29 cellular contexts compared by ENCODE assay signal in genomic region chr15:73370151-73370550, GRCh38. TPM values are rescaled to one million over a fixed set of nuclear protein-coding genes. Genes with fewer than 3 reads are reported as not detected.
A peak's percentile ranks its signal among the peaks of the same experiment; 100 is the strongest.
DNase-seq lines count a peak whose midpoint lies in the region; ATAC-seq and TF ChIP-seq lines count a peak whose summit lies in the region.
"Had no signal": no experiment of that assay in that cellular context is flagged by ENCODE, and none has a peak within 500 bp of the region (broad histone marks: within the 10 kb centered on the region; RNA-seq: fewer than 3 reads in every experiment).

No MANE protein-coding gene starts in this region.

- H3K79me2 ChIP-seq in H9 (ENCODE audit: insufficient read depth, low read length) = peaks cover 3% of the 10 kb centered on the region; the same call in 1 of the 2 replicates

- no peak overlapping the region for H2BK20ac ChIP-seq in H9 (ENCODE audit: low read depth, low read length, poor library complexity, severe bottlenecking)

- intact Hi-C loops in activated CD4-positive, alpha-beta T cell treated with anti-CD3 and anti-CD28 coated beads, Interleukin-2, amount 10 ng/mL, durations not matched to agents 24 days and 14 days (cut with micrococcal nuclease) = no loop called here

- DNase-seq in activated CD4-positive, alpha-beta T cell treated with anti-CD3 and anti-CD28 coated beads, Interleukin-2, amount 10 ng/mL, durations not matched to agents 24 days and 14 days = no peak
- DNase-seq in activated CD4-positive, alpha-beta T cell treated with anti-CD3 and anti-CD28 coated beads for 4 hours = no peak
- DNase-seq in H9 (no peak), nephron progenitor cell (no peak), OCI-M1 (lab: John Stamatoyannopoulos, UW) (no peak), NCI-H345 treated with DMSO at 0.1 percent for 48 hours (lab: John Stamatoyannopoulos, UW; ENCODE audit: unreplicated experiment) (no peak)
- DNase-seq: activated CD4-positive, CD25-positive, alpha-beta regulatory T cell treated with anti-CD3 and anti-CD28 coated beads, Interleukin-2, amount 50 U/mL, for 72 hours; activated naive CD4-positive, alpha-beta T cell treated with anti-CD3 and anti-CD28 coated beads, Interleukin-2, amount 50 U/mL, for 16 hours; amygdala; BE2C; central memory CD4-positive, alpha-beta T cell; IMR-90; NCI-H1105; NCI-H2081; Peyer's patch; retina; SJCRH30; small intestine; stimulated activated CD4-positive, alpha-beta T cell treated with anti-CD3 and anti-CD28 coated beads, Interleukin-2, amount 100 ng/mL, for 24 hours; uterus had no signal

- no peaks in the 10 kb centered on the region for H4K20me1 ChIP-seq in H9 (ENCODE audit: control insufficient read depth, insufficient read depth, insufficient read length)

- H3K14ac ChIP-seq in H9 (ENCODE audit: insufficient read depth, low read length) = no peak overlapping the region

- H2BK5ac ChIP-seq in H9 (ENCODE audit: insufficient read length, low read length) = no peak overlapping the region

- H4K91ac ChIP-seq in H9 (ENCODE audit: insufficient read length, low read depth, low read length) = no peak overlapping the region

- H3K4me2 ChIP-seq in H9 (ENCODE audit: insufficient read depth, insufficient read length, low read length) = peak overlapping the region; percentile 37

- no peaks in the 10 kb centered on the region for H3K36me3 Mint-ChIP-seq in activated CD4-positive, alpha-beta T cell treated with anti-CD3 and anti-CD28 coated beads, Interleukin-2, amount 10 ng/mL, durations not matched to agents 24 days and 14 days (ENCODE audit: low read depth)
- H3K36me3 Mint-ChIP-seq in H9 (ENCODE audit: insufficient read depth in 1 of 3, low read depth in 3 of 3) (peaks cover 0 to 2% (median 0%) of the 10 kb centered on the region in 3 experiments; a peak in 2 of 7 replicates), brain (no peaks in the 10 kb centered on the region), nephron progenitor cell (ENCODE audit: low read depth) (no peaks in the 10 kb centered on the region)
- H3K36me3 Mint-ChIP-seq: memory B cell had no signal

- H2AK5ac ChIP-seq in H9 (ENCODE audit: insufficient read length, low read length) = no peak overlapping the region

- no peak overlapping the region for H2AFZ ChIP-seq in H9 (ENCODE audit: low read length)

- no CpG with 5 or more reads among the region's 3 CpGs for WGBS in H9 (ENCODE audit: extremely low coverage, insufficient read length, low lambda C conversion rate)

- no peak overlapping the region for H2BK120ac ChIP-seq in H9 (ENCODE audit: low read depth, low read length, poor library complexity, severe bottlenecking)

- peak overlapping the region; percentile 15 for H3K27ac Mint-ChIP-seq in activated CD4-positive, alpha-beta T cell treated with anti-CD3 and anti-CD28 coated beads, Interleukin-2, amount 10 ng/mL, durations not matched to agents 24 days and 14 days
- no peak overlapping the region for H3K27ac Mint-ChIP-seq in H9
- no peak overlapping the region for H3K27ac Mint-ChIP-seq in brain
- no peak overlapping the region for H3K27ac Mint-ChIP-seq in nephron progenitor cell
- H3K27ac Mint-ChIP-seq: memory B cell had no signal

- no peak overlapping the region for H3K4ac ChIP-seq in H9 (ENCODE audit: low read depth, low read length)

- no peak for ATAC-seq in GM18505 (IDR thresholded peaks at IDR 0.05; ENCODE audit: unreplicated experiment)

- H3K9me3 Mint-ChIP-seq in activated CD4-positive, alpha-beta T cell treated with anti-CD3 and anti-CD28 coated beads, Interleukin-2, amount 10 ng/mL, durations not matched to agents 24 days and 14 days = no peaks in the 10 kb centered on the region
- H3K9me3 Mint-ChIP-seq in H9 = no peaks in the 10 kb centered on the region
- peaks cover 0 to 2% (median 0%) of the 10 kb centered on the region in 5 experiments for H3K9me3 Mint-ChIP-seq in brain
- no peaks in the 10 kb centered on the region for H3K9me3 Mint-ChIP-seq in nephron progenitor cell
- H3K9me3 Mint-ChIP-seq: memory B cell had no signal

- H4K5ac ChIP-seq in H9 (ENCODE audit: insufficient read length, low read depth, low read length) = no peak overlapping the region

- TF ChIP-seq POLR2A in GM18505 (IDR thresholded peaks at IDR 0.05; ENCODE audit: borderline replicate concordance, extremely low read depth, insufficient read depth, insufficient read length) = no peak

- peaks cover 22% of the 10 kb centered on the region for H3K23me2 ChIP-seq in H9 (ENCODE audit: insufficient read length, low read depth, low read length, poor library complexity, severe bottlenecking)

- no peak overlapping the region for H2BK15ac ChIP-seq in H9 (ENCODE audit: low read depth, low read length)

- no peaks in the 10 kb centered on the region; the same call in 1 of the 2 replicates for H3K27me3 ChIP-seq in H9 (ENCODE audit: insufficient read depth, low read length)

- H3K9ac ChIP-seq in H9 (ENCODE audit: extremely low read depth, insufficient read length, low read length) = no peak overlapping the region

- H2BK12ac ChIP-seq in H9 (ENCODE audit: insufficient read length, low read depth, low read length) = no peak overlapping the region

- H4K8ac ChIP-seq in H9 (replicated peaks; ENCODE audit: insufficient read length, low read depth, low read length) = no peak overlapping the region

- no peaks in the 10 kb centered on the region for H3K79me1 ChIP-seq in H9 (ENCODE audit: insufficient read depth, low read depth, low read length, poor library complexity, severe bottlenecking)

- TF ChIP-seq CTCF in H9 (conservative IDR thresholded peaks at IDR 0.05) = no peak
- TF ChIP-seq CTCF in brain (conservative IDR thresholded peaks at IDR 0.05) = no peak
- no peak for TF ChIP-seq CTCF in nephron progenitor cell (IDR thresholded peaks at IDR 0.05)

- no peak overlapping the region for H3K56ac ChIP-seq in H9 (ENCODE audit: insufficient read length, low read depth, low read length)

- peaks cover 5% of the 10 kb centered on the region; the same call in 1 of the 2 replicates for H3K4me1 ChIP-seq in H9 (ENCODE audit: insufficient read depth, low read length)
- H3K4me1 ChIP-seq: BE2C, SJCRH30 had no signal

- peaks cover 2% of the 10 kb centered on the region for H3K4me1 Mint-ChIP-seq in activated CD4-positive, alpha-beta T cell treated with anti-CD3 and anti-CD28 coated beads, Interleukin-2, amount 10 ng/mL, durations not matched to agents 24 days and 14 days
- H3K4me1 Mint-ChIP-seq in H9 (peaks cover 55 to 65% of the 10 kb centered on the region in 2 experiments), brain (peaks cover 37% of the 10 kb centered on the region), nephron progenitor cell (peaks cover 5% of the 10 kb centered on the region)

- no peak overlapping the region for H3K23ac ChIP-seq in H9 (ENCODE audit: insufficient read length, low read depth, low read length)

- no peak overlapping the region for H3K4me3 Mint-ChIP-seq in activated CD4-positive, alpha-beta T cell treated with anti-CD3 and anti-CD28 coated beads, Interleukin-2, amount 10 ng/mL, durations not matched to agents 24 days and 14 days
- H3K4me3 Mint-ChIP-seq in H9 = peak overlapping the region; percentile 63 to 82
- H3K4me3 Mint-ChIP-seq in brain = peak overlapping the region; percentile 59 to 87 (median 84)
- peak overlapping the region; percentile 44 for H3K4me3 Mint-ChIP-seq in nephron progenitor cell
- H3K4me3 Mint-ChIP-seq: memory B cell had no signal

- no peak overlapping the region for H3K27ac ChIP-seq in H9 (ENCODE audit: insufficient read length, low read depth, low read length)
- H3K27ac ChIP-seq: A549, HL-60, Peyer's patch, SJCRH30, uterus had no signal

- H3K9me3 ChIP-seq in H9 (ENCODE audit: control insufficient read depth, low read depth, low read length) = no peaks in the 10 kb centered on the region
- H3K9me3 ChIP-seq: A549, BE2C, Peyer's patch, SJCRH30, uterus had no signal

- H3T11ph ChIP-seq in H9 (ENCODE audit: low read length) = no peak overlapping the region

- peaks cover 52% of the 10 kb centered on the region for H3K27me3 Mint-ChIP-seq in activated CD4-positive, alpha-beta T cell treated with anti-CD3 and anti-CD28 coated beads, Interleukin-2, amount 10 ng/mL, durations not matched to agents 24 days and 14 days
- H3K27me3 Mint-ChIP-seq in H9 (ENCODE audit: low read depth) (peaks cover 63% of the 10 kb centered on the region), brain (peaks cover 64% of the 10 kb centered on the region), nephron progenitor cell (ENCODE audit: low read depth, poor library complexity) (peaks cover 83% of the 10 kb centered on the region)

- no peak overlapping the region for H3K18ac ChIP-seq in H9 (ENCODE audit: insufficient read length, low read depth, low read length)

RNA-seq across cellular contexts. Expression of gene HCN4, which starts 1.4 kb away (rescaled TPM):
- not detected in 2 replicates for total RNA-seq in activated CD4-positive, alpha-beta T cell treated with anti-CD3 and anti-CD28 coated beads, Interleukin-2, amount 10 ng/mL, durations not matched to agents 24 days and 14 days
- total RNA-seq in H9 (2021) = 10.5 and 10.6 TPM in 2 replicates
- polyA plus RNA-seq in brain (ENCODE audit: insufficient read depth, low read depth, low replicate concordance) = 7.4 TPM
- total RNA-seq: dermis microvascular lymphatic vessel endothelial cell, IMR-90, myocyte, NCI-H460, omental fat pad, SJCRH30 had no signal
- polyA plus RNA-seq: IMR-90 had no signal

Comparison
In these comparisons a context has a peak if more than half of its experiments do, and no peak if none do; other contexts are left out.
1. RNA of gene HCN4, which starts 1.4 kb away (total RNA-seq): 10.5 to 10.6 TPM in H9; not detected in activated CD4-positive, alpha-beta T cell treated with anti-CD3 and anti-CD28 coated beads, Interleukin-2, amount 10 ng/mL, durations not matched to agents 24 days and 14 days; every median in the first group is over 10 times any median in the second.